Comparison of ENCODE assay signal across 23 cellular contexts in genomic region chr4:152363086-152363485, GRCh38.
DNase-seq lines count a peak whose midpoint lies in the region; ATAC-seq and TF ChIP-seq lines count a peak whose summit lies in the region.
"Had no signal": no experiment of that assay in that cellular context is flagged by ENCODE, and none has a peak within 500 bp of the region (broad histone marks: within the 10 kb centered on the region; RNA-seq: fewer than 3 reads in every experiment).

No MANE protein-coding gene starts in this region.

- POLR2A ChIA-PET in PC-3 (lab: Charles Lee; ENCODE audit: unreplicated experiment), result no interaction called here

- intact Hi-C loops in PC-3 (cut with micrococcal nuclease), result no loop called here
- intact Hi-C loops in psoas muscle (cut with DNase I), result no loop called here

- no peaks in the 10 kb centered on the region for H3K9me3 ChIP-seq in PC-3 (ENCODE audit: low read length)
- peaks cover 8% of the 10 kb centered on the region for H3K9me3 ChIP-seq in psoas muscle
- H3K9me3 ChIP-seq: BE2C, body of pancreas, ovary, transverse colon had no signal

- H3K36me3 ChIP-seq in PC-3 (ENCODE audit: low read depth, low read length), result no peaks in the 10 kb centered on the region; the same call in 1 of the 2 replicates
- no peaks in the 10 kb centered on the region for H3K36me3 ChIP-seq in psoas muscle (ENCODE audit: insufficient read depth in 1 of 2, low read depth in 1 of 2)
- H3K36me3 ChIP-seq: BE2C, ovary, transverse colon had no signal

- H3K9me2 ChIP-seq in PC-3 (replicated peaks; ENCODE audit: low read length), result no peaks in the 10 kb centered on the region

- CTCF ChIA-PET in PC-3 (lab: Charles Lee), result no interaction called here

- H3K27me3 ChIP-seq in PC-3 (ENCODE audit: low read length), result no peaks in the 10 kb centered on the region
- no peaks in the 10 kb centered on the region for H3K27me3 ChIP-seq in psoas muscle (ENCODE audit: insufficient read depth in 3 of 3, low read length in 2 of 3)
- H3K27me3 ChIP-seq: BE2C, body of pancreas, ovary, transverse colon had no signal

- H3K4me1 ChIP-seq in PC-3 (ENCODE audit: insufficient read depth, low read length) (peaks cover 20% of the 10 kb centered on the region), psoas muscle (peaks cover 16% of the 10 kb centered on the region)
- H3K4me1 ChIP-seq: BE2C, transverse colon had no signal

- H3K9ac ChIP-seq in PC-3 (ENCODE audit: low read length), result no peak overlapping the region

- ATAC-seq in PC-3 (peak; percentile 38; the same call in 1 of the 2 replicates), psoas muscle (peak in 1 of 4 donors; percentile 39)
- ATAC-seq: body of pancreas, HCT116 had no signal

- H3K79me2 ChIP-seq in PC-3 (ENCODE audit: low read length), result peaks cover 5% of the 10 kb centered on the region; the same call in 1 of the 2 replicates

- no peaks in the 10 kb centered on the region for H3F3A ChIP-seq in PC-3 (ENCODE audit: low read length, unreplicated experiment)

- in situ Hi-C loops in GM13976 (cut with MboI; ENCODE audit: low sequenced_read_pairs, unreplicated experiment), result no loop called here

- H3K27ac ChIP-seq in PC-3 (ENCODE audit: low read length) (peak overlapping the region; percentile 13; the same call in 1 of the 2 replicates), psoas muscle (peak overlapping the region; percentile 69)
- H3K27ac ChIP-seq: body of pancreas, ovary, transverse colon had no signal

- H3K4me3 ChIP-seq in PC-3 (ENCODE audit: low read length) (no peak overlapping the region), fibroblast of pulmonary artery (replicated peaks; ENCODE audit: low read depth, low read length) (no peak overlapping the region), psoas muscle (no peak overlapping the region)
- H3K4me3 ChIP-seq: body of pancreas, ovary, transverse colon had no signal

- DNase-seq in EL (peak; percentile 54), PC-3 (peak; percentile 37), fibroblast of pulmonary artery (ENCODE audit: low read depth) (peak; percentile 21), psoas muscle (no peak), GM13976 (ENCODE audit: low spot score) (no peak), T-helper 2 cell (no peak), iPS-NIHi7 (ENCODE audit: extremely low spot score) (no peak), medulla oblongata (ENCODE audit: extremely low spot score) (no peak)
- DNase-seq: activated CD4-positive, alpha-beta T cell treated with anti-CD3 and anti-CD28 coated beads, Interleukin-2, amount 50 U/mL, for 48 hours; activated naive CD4-positive, alpha-beta T cell treated with anti-CD3 and anti-CD28 coated beads for 36 hours; activated T-cell treated with anti-CD3 and anti-CD28 coated beads, Interleukin-2, amount 50 U/mL, for 1 hour; BE2C; body of pancreas; GDM1; left ventricle myocardium superior; NCI-H1417 treated with DMSO at 0.1 percent for 48 hours; NCI-H69; ovary; Right ventricle myocardium superior; stimulated activated CD4-positive, alpha-beta T cell treated with anti-CD3 and anti-CD28 coated beads, Interleukin-2, amount 100 ng/mL, for 24 hours; stimulated activated naive CD4-positive, alpha-beta T cell treated with Interleukin-2 at 50 U/mL for 16 hours; transverse colon had no signal

- BruUV-seq in PC-3 (replicated peaks; lab: Mats Ljungman, UMichigan), result no TSS peak

- 0 out of 2 replicates have a peak overlapping the region, but pooled peaks have one; percentile 1 for H3K4me2 ChIP-seq in PC-3 (ENCODE audit: low read length)

- TF ChIP-seq CTCF in PC-3 (conservative IDR thresholded peaks at IDR 0.05; ENCODE audit: low read depth, low read length) (no peak), fibroblast of pulmonary artery (IDR thresholded peaks at IDR 0.05; ENCODE audit: low read length, missing control alignments) (no peak), psoas muscle (IDR thresholded peaks at IDR 0.05) (no peak), GM13976 (IDR thresholded peaks at IDR 0.05; ENCODE audit: borderline replicate concordance, control extremely low read depth, extremely low read depth, insufficient read depth, missing control alignments) (no peak)

- no peak overlapping the region for H2AFZ ChIP-seq in PC-3 (ENCODE audit: low read length)

- no peaks in the 10 kb centered on the region for H4K20me1 ChIP-seq in PC-3 (ENCODE audit: low read length)

Comparison
In these comparisons a context has a peak if more than half of its experiments do, and no peak if none do; other contexts are left out.
1. DNase-seq: peak in EL (single experiment), PC-3 (single experiment) and fibroblast of pulmonary artery (single experiment); none in psoas muscle (0 of 2), GM13976 (single experiment), T-helper 2 cell (0 of 5), iPS-NIHi7 (single experiment) and medulla oblongata (single experiment).